Comparison of ENCODE assay signal across 8 cellular contexts in the genomic region with DNA sequence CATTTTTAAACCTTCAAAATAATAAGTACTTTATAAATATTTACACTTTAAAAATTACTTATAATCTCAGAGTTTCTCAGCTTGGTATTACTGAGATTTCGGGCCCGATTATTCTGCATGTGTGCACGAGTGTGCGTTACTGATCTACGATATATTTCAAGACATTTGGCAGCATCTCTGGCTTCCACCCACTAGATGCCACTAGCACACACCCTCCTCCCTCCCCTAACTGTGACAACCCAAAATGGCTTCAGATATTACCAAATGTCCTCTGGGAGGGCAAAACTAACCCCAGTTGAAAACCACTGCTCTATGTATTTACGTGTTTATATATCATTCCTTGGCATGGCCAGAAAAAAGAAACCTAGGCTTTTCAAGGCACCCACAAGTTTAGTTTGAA.
A peak's percentile ranks its signal among the peaks of the same experiment; 100 is the strongest.
DNase-seq lines count a peak whose midpoint lies in the region; ATAC-seq and TF ChIP-seq lines count a peak whose summit lies in the region.
"Had no signal": no experiment of that assay in that cellular context is flagged by ENCODE, and none has a peak within 500 bp of the region (broad histone marks: within the 10 kb centered on the region; RNA-seq: fewer than 3 reads in every experiment).

No MANE protein-coding gene starts in this region.

- intact Hi-C loops in breast epithelium (cut with DNase I; ENCODE audit: low total_unique reads), result no loop called here

- no peaks in the 10 kb centered on the region for H3K9me3 Mint-ChIP-seq in activated naive CD8-positive, alpha-beta T cell treated with anti-CD3 and anti-CD28 coated beads for 36 hours
- no peaks in the 10 kb centered on the region for H3K9me3 Mint-ChIP-seq in natural killer cell treated with Interleukin-12 subunit alpha and Interleukin-12 subunit beta and Interleukin-15 and Interleukin-18, amount 100 ng/mL, for 72 hours

- no peaks in the 10 kb centered on the region for H3K36me3 ChIP-seq in breast epithelium

- TF ChIP-seq CTCF in GM10266 (IDR thresholded peaks at IDR 0.05; ENCODE audit: control insufficient read depth, insufficient read depth, low read depth, missing control alignments), result peak; percentile 24
- no peak for TF ChIP-seq CTCF in breast epithelium (IDR thresholded peaks at IDR 0.05)

- TF ChIP-seq POLR2A in breast epithelium (IDR thresholded peaks at IDR 0.05), result no peak

- no peaks in the 10 kb centered on the region for H3K27me3 Mint-ChIP-seq in activated naive CD8-positive, alpha-beta T cell treated with anti-CD3 and anti-CD28 coated beads for 36 hours
- no peaks in the 10 kb centered on the region for H3K27me3 Mint-ChIP-seq in natural killer cell treated with Interleukin-12 subunit alpha and Interleukin-12 subunit beta and Interleukin-15 and Interleukin-18, amount 100 ng/mL, for 72 hours

- no peak for DNase-seq in GM10266 (ENCODE audit: extremely low spot score)
- no peak for DNase-seq in activated naive CD8-positive, alpha-beta T cell treated with anti-CD3 and anti-CD28 coated beads for 36 hours
- no peak for DNase-seq in natural killer cell treated with Interleukin-12 subunit alpha and Interleukin-12 subunit beta and Interleukin-15 and Interleukin-18, amount 100 ng/mL, for 72 hours (ENCODE audit: low spot score)
- DNase-seq in medulla oblongata (ENCODE audit: extremely low spot score), result no peak
- DNase-seq in breast epithelium (ENCODE audit: low spot score in 2 of 2), result no peak
- no peak for DNase-seq in activated effector memory CD4-positive, alpha-beta T cell treated with anti-CD3 and anti-CD28 coated beads, Interleukin-2, amount 50 U/mL, for 16 hours
- DNase-seq: KBM-7 had no signal

- peak; percentile 46 for ATAC-seq in HG03175 (IDR thresholded peaks at IDR 0.05; ENCODE audit: unreplicated experiment)
- ATAC-seq in natural killer cell treated with Interleukin-12 subunit alpha and Interleukin-12 subunit beta and Interleukin-15 and Interleukin-18, amount 100 ng/mL, for 72 hours, result peak; percentile 59 to 67

- no peak overlapping the region for H3K4me3 Mint-ChIP-seq in activated naive CD8-positive, alpha-beta T cell treated with anti-CD3 and anti-CD28 coated beads for 36 hours
- peak overlapping the region; percentile 82 for H3K4me3 Mint-ChIP-seq in natural killer cell treated with Interleukin-12 subunit alpha and Interleukin-12 subunit beta and Interleukin-15 and Interleukin-18, amount 100 ng/mL, for 72 hours

- peaks cover 64% of the 10 kb centered on the region for H3K36me3 Mint-ChIP-seq in activated naive CD8-positive, alpha-beta T cell treated with anti-CD3 and anti-CD28 coated beads for 36 hours
- peaks cover 7% of the 10 kb centered on the region for H3K36me3 Mint-ChIP-seq in natural killer cell treated with Interleukin-12 subunit alpha and Interleukin-12 subunit beta and Interleukin-15 and Interleukin-18, amount 100 ng/mL, for 72 hours

- no peaks in the 10 kb centered on the region for H3K9me3 ChIP-seq in breast epithelium

- no peak overlapping the region for H3K4me3 ChIP-seq in breast epithelium

- no peaks in the 10 kb centered on the region for H3K27me3 ChIP-seq in breast epithelium

- no peak overlapping the region for H3K27ac ChIP-seq in breast epithelium

- H3K4me1 Mint-ChIP-seq in activated naive CD8-positive, alpha-beta T cell treated with anti-CD3 and anti-CD28 coated beads for 36 hours, result peaks cover 83% of the 10 kb centered on the region
- peaks cover 77 to 82% of the 10 kb centered on the region in 2 donors for H3K4me1 Mint-ChIP-seq in natural killer cell treated with Interleukin-12 subunit alpha and Interleukin-12 subunit beta and Interleukin-15 and Interleukin-18, amount 100 ng/mL, for 72 hours (ENCODE audit: low read depth in 2 of 2)

- H3K27ac Mint-ChIP-seq in activated naive CD8-positive, alpha-beta T cell treated with anti-CD3 and anti-CD28 coated beads for 36 hours, result peak overlapping the region; percentile 60
- peak overlapping the region in 1 of 2 donors; percentile 97 for H3K27ac Mint-ChIP-seq in natural killer cell treated with Interleukin-12 subunit alpha and Interleukin-12 subunit beta and Interleukin-15 and Interleukin-18, amount 100 ng/mL, for 72 hours

- no peaks in the 10 kb centered on the region for H3K4me1 ChIP-seq in breast epithelium
